8 cellular contexts compared by ENCODE assay signal in genomic region chr7:134041477-134041876, GRCh38.
"Had no signal": no experiment of that assay in that cellular context is flagged by ENCODE, and none has a peak within 500 bp of the region (broad histone marks: within the 10 kb centered on the region; RNA-seq: fewer than 3 reads in every experiment).

No MANE protein-coding gene starts in this region.

- H3K4me2 ChIP-seq: GM23338 had no signal

- H2AFZ ChIP-seq: GM23338 had no signal

- FAIRE-seq: H1, H54, HTR-8/SVneo, K562 had no signal

- DNase-seq: H9, HCEC 1CT, IMR-90 had no signal

- ATAC-seq: GM23338, K562 had no signal

- H3K4me3 ChIP-seq: GM23338, K562 had no signal
